Comparison of ENCODE assay signal across 1 cellular context in genomic region chr5:176400382-176401156, GRCh38.
TF ChIP-seq lines count a peak whose summit lies in the region.

No MANE protein-coding gene starts in this region.

TF ChIP-seq in IMR-90, 13 proteins besides CTCF, POLR2A, EP300 and RAD21:
- no peak for TF ChIP-seq CHD1 (IDR thresholded peaks at IDR 0.05; ENCODE audit: low read depth, low read length)
TF ChIP-seq in IMR-90: peak in this region for 0.
